1 cellular context compared by ENCODE assay signal in the genomic region with DNA sequence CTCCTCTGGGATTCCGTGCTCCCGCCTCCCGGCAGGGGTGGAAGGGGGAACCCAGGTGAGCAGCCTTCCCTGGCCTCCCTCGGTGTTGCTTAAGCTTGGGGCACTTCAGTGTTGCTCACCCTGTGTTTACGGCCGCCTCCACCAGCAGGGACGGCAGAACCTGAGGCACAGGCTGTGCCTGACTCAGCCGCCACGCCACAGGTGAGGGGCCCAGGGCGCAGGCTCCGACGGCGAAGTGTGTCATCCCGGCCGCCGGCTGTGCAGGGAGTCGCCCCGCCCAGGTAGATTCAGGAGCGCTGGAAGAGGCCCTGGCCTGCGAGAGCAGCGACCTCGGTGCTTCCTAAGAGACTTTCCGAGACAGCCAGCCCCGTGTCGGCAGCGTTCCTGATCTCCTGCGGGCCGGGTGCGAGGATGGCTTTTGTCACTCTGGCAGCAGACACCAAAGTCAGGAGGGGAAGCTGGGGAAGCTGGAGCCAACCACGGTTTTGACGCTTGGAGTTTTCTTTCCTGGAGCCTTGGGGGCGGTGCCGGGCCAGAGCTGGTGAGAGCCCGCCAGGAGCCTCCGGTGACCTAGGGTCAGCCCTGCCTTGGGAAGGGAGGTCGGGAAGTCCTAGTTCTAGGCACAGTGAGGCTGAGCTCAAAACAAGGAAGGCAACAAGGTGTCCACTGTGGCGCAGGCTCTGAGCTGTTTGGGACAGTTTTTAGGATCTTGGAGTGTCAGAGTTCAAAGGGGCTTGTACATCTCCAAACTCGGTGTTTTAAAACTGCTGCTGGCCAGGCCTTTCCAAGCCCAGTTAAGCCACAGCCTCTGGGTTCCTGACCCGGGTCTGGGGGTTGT.
TF ChIP-seq lines count a peak whose summit lies in the region.

No MANE protein-coding gene starts in this region.

TF ChIP-seq in K562, 482 proteins besides CTCF, POLR2A, EP300 and RAD21 (continued from another document):
- TF ChIP-seq ATF3 (IDR thresholded peaks at IDR 0.05), result 0 out of 2 replicates have a peak, but pooled peaks have one; percentile 39
- TF ChIP-seq ATF3 (CRISPR knock-in tag; conservative IDR thresholded peaks at IDR 0.05), result no peak
- no peak for TF ChIP-seq SOX6 (IDR thresholded peaks at IDR 0.05)
- no peak for TF ChIP-seq FOXJ3 (CRISPR knock-in tag; IDR thresholded peaks at IDR 0.05)
- TF ChIP-seq TAF1 (IDR thresholded peaks at IDR 0.05; ENCODE audit: control insufficient read depth, extremely low read depth, insufficient read depth, low read length, severe bottlenecking), result peak; percentile 49
- 0 out of 2 replicates have a peak, but pooled peaks have one; percentile 9 for TF ChIP-seq JUN (IDR thresholded peaks at IDR 0.05; ENCODE audit: borderline replicate concordance, low read depth, low read length)
- no peak for TF ChIP-seq JUN (CRISPR knock-in tag; IDR thresholded peaks at IDR 0.05; ENCODE audit: borderline replicate concordance)
- TF ChIP-seq ZNF121 (CRISPR knock-in tag; conservative IDR thresholded peaks at IDR 0.05), result no peak
- TF ChIP-seq TCFL5 (CRISPR knock-in tag; conservative IDR thresholded peaks at IDR 0.05), result no peak; the same call in 1 of the 2 replicates
- TF ChIP-seq ARID4B (CRISPR knock-in tag; IDR thresholded peaks at IDR 0.05), result peak; percentile 57; the same call in 1 of the 2 replicates
- TF ChIP-seq, protein P1, sequence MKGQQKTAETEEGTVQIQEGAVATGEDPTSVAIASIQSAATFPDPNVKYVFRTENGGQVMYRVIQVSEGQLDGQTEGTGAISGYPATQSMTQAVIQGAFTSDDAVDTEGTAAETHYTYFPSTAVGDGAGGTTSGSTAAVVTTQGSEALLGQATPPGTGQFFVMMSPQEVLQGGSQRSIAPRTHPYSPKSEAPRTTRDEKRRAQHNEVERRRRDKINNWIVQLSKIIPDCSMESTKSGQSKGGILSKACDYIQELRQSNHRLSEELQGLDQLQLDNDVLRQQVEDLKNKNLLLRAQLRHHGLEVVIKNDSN (CRISPR knock-in tag; IDR thresholded peaks at IDR 0.05), result 0 out of 2 replicates have a peak, but pooled peaks have one; percentile 12
- TF ChIP-seq CTBP1 (IDR thresholded peaks at IDR 0.05; ENCODE audit: borderline replicate concordance), result peak; percentile 17; the same call in 1 of the 2 replicates
- TF ChIP-seq FOXP4 (CRISPR knock-in tag; IDR thresholded peaks at IDR 0.05; ENCODE audit: borderline replicate concordance), result peak; percentile 70; the same call in 1 of the 2 replicates
- TF ChIP-seq HDAC2 (IDR thresholded peaks at IDR 0.05), result no peak
- TF ChIP-seq CREB3L1 (IDR thresholded peaks at IDR 0.05; ENCODE audit: borderline replicate concordance, low read depth), result no peak
- TF ChIP-seq EHMT2 (IDR thresholded peaks at IDR 0.05), result no peak
- 0 out of 2 replicates have a peak, but pooled peaks have one; percentile 15 for TF ChIP-seq IFI16 (CRISPR knock-in tag; IDR thresholded peaks at IDR 0.05)
- TF ChIP-seq, protein P2, sequence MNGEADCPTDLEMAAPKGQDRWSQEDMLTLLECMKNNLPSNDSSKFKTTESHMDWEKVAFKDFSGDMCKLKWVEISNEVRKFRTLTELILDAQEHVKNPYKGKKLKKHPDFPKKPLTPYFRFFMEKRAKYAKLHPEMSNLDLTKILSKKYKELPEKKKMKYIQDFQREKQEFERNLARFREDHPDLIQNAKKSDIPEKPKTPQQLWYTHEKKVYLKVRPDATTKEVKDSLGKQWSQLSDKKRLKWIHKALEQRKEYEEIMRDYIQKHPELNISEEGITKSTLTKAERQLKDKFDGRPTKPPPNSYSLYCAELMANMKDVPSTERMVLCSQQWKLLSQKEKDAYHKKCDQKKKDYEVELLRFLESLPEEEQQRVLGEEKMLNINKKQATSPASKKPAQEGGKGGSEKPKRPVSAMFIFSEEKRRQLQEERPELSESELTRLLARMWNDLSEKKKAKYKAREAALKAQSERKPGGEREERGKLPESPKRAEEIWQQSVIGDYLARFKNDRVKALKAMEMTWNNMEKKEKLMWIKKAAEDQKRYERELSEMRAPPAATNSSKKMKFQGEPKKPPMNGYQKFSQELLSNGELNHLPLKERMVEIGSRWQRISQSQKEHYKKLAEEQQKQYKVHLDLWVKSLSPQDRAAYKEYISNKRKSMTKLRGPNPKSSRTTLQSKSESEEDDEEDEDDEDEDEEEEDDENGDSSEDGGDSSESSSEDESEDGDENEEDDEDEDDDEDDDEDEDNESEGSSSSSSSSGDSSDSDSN (IDR thresholded peaks at IDR 0.05; ENCODE audit: borderline replicate concordance in 1 of 2, low read depth in 2 of 2, low read length in 2 of 2), result 0 out of 4 replicates have a peak, but pooled peaks have one; percentile 48 to 53
- peak; percentile 42; the same call in 1 of the 2 replicates for TF ChIP-seq ZNF395 (CRISPR knock-in tag; IDR thresholded peaks at IDR 0.05)
TF ChIP-seq in K562: peak in this region for 48.
